9 cellular contexts compared by ENCODE assay signal in genomic region chr14:22850944-22851790, GRCh38. TPM values are rescaled to one million over a fixed set of nuclear protein-coding genes. Genes with fewer than 3 reads are reported as not detected.
DNase-seq lines count a peak whose midpoint lies in the region; ATAC-seq and TF ChIP-seq lines count a peak whose summit lies in the region.
"Had no signal": no experiment of that assay in that cellular context is flagged by ENCODE, and none has a peak within 500 bp of the region (broad histone marks: within the 10 kb centered on the region; RNA-seq: fewer than 3 reads in every experiment).

No MANE protein-coding gene starts in this region.

- intact Hi-C loops in transverse colon (cut with DNase I; ENCODE audit: low total_unique reads): loop anchor here (10.0 kb wide), 1 partner anchor 296 kb away; no protein-coding TSS in a partner anchor

- H2AK5ac ChIP-seq in mesenchymal stem cell (ENCODE audit: low read length, severe bottlenecking): peak overlapping the region; percentile 37

- H3K14ac ChIP-seq in mesenchymal stem cell (ENCODE audit: low read length in 2 of 2): peak overlapping the region in 1 of 2 experiments; percentile 30

- H2BK12ac ChIP-seq in mesenchymal stem cell (ENCODE audit: low read length in 2 of 2): peak overlapping the region; percentile 57 to 65

- no peak overlapping the region for H3K23ac ChIP-seq in mesenchymal stem cell (ENCODE audit: low read length in 2 of 2)

- peak overlapping the region; percentile 79 for H3K18ac ChIP-seq in mesenchymal stem cell (ENCODE audit: low read depth in 1 of 2, low read length in 2 of 2)

- no peak for TF ChIP-seq EP300 in transverse colon (IDR thresholded peaks at IDR 0.05; ENCODE audit: low read depth)

- DNase-seq in C1 segment of cervical spinal cord (lab: John Stamatoyannopoulos, UW) (peak in 9 of 14 donors; percentile 18 to 86 (median 55)), NOMO-1 treated with dmso at 0.1 percent for 144 hours (lab: John Stamatoyannopoulos, UW; ENCODE audit: unreplicated experiment) (peak; percentile 50), coronary artery (ENCODE audit: low spot score) (peak; percentile 98), mesenchymal stem cell (peak; percentile 96), transverse colon (peak; percentile 72), NCI-H187 (lab: John Stamatoyannopoulos, UW) (no peak), D341Med (ENCODE audit: low spot score) (no peak)

- H2BK5ac ChIP-seq in mesenchymal stem cell (ENCODE audit: low read depth, low read length, poor library complexity, severe bottlenecking): no peak overlapping the region

- peaks cover 12 to 20% of the 10 kb centered on the region in 2 experiments for H3K36me3 ChIP-seq in mesenchymal stem cell (ENCODE audit: control insufficient read depth in 1 of 2, insufficient read depth in 2 of 2, low read depth in 1 of 2, low read length in 2 of 2)
- peaks cover 0 to 2% (median 0%) of the 10 kb centered on the region in 4 donors for H3K36me3 ChIP-seq in transverse colon
- H3K36me3 ChIP-seq: cardiac muscle cell had no signal

- H3K4me2 ChIP-seq in mesenchymal stem cell (ENCODE audit: low read length, poor library complexity, severe bottlenecking): no peak overlapping the region

- WGBS in mesenchymal stem cell: 38% methylated on average over 6 of the region's 9 CpGs
- WGBS in transverse colon (ENCODE audit: low coverage in 1 of 2), 2 donors: 79% methylated on average over 9 of the region's 9 CpGs; no CpG with 5 or more reads in 1 of the 2 donors

- H3K4me3 ChIP-seq in coronary artery: peak overlapping the region; percentile 3
- peak overlapping the region in 1 of 2 experiments; percentile 63 for H3K4me3 ChIP-seq in mesenchymal stem cell (ENCODE audit: insufficient read depth in 1 of 2, low read depth in 1 of 2, low read length in 2 of 2)
- no peak overlapping the region for H3K4me3 ChIP-seq in transverse colon
- H3K4me3 ChIP-seq: cardiac muscle cell had no signal

- H3K27me3 ChIP-seq in mesenchymal stem cell (ENCODE audit: control insufficient read depth in 1 of 2, insufficient read depth in 1 of 2, low read length in 2 of 2) (no peaks in the 10 kb centered on the region), transverse colon (no peaks in the 10 kb centered on the region)
- H3K27me3 ChIP-seq: cardiac muscle cell had no signal

- H3K9ac ChIP-seq in mesenchymal stem cell (ENCODE audit: low read length): peak overlapping the region; percentile 90

- peak overlapping the region; percentile 21 to 64 for H3K4ac ChIP-seq in mesenchymal stem cell (ENCODE audit: low read depth in 1 of 2, low read length in 2 of 2)

- in situ Hi-C loops in transverse colon (cut with MboI; ENCODE audit: low pct_ligation_motif_present in 1 of 4, low pct_unique_long_range_greater_than_20kb in 1 of 4, low sequenced_read_pairs in 3 of 4): loop anchor here in 2 of 4 donors (25.0 kb wide), 1 partner anchor 289 kb away; no protein-coding TSS in a partner anchor

- H4K91ac ChIP-seq in mesenchymal stem cell (ENCODE audit: low read length): peak overlapping the region; percentile 97

- H3K4me1 ChIP-seq in mesenchymal stem cell (ENCODE audit: control insufficient read depth, insufficient read depth, low read depth, low read length) (peaks cover 48% of the 10 kb centered on the region), transverse colon (peaks cover 39 to 70% (median 56%) of the 10 kb centered on the region in 4 donors)

- H2BK120ac ChIP-seq in mesenchymal stem cell (ENCODE audit: low read depth, low read length): no peak overlapping the region

- H3K9me3 ChIP-seq in mesenchymal stem cell (ENCODE audit: control insufficient read depth, low read length) (no peaks in the 10 kb centered on the region), transverse colon (no peaks in the 10 kb centered on the region)

- TF ChIP-seq CTCF in coronary artery (IDR thresholded peaks at IDR 0.05) (no peak), transverse colon (IDR thresholded peaks at IDR 0.05) (no peak)

- H3K79me1 ChIP-seq in mesenchymal stem cell (replicated peaks; ENCODE audit: low read length, poor library complexity, severe bottlenecking): peaks cover 8% of the 10 kb centered on the region

- no peak for TF ChIP-seq POLR2A in transverse colon (IDR thresholded peaks at IDR 0.05)

- peak overlapping the region; percentile 90 to 94 for H3K27ac ChIP-seq in coronary artery
- peak overlapping the region; percentile 81 for H3K27ac ChIP-seq in mesenchymal stem cell (ENCODE audit: low read length, poor library complexity, severe bottlenecking)
- peak overlapping the region; percentile 76 to 92 (median 85) for H3K27ac ChIP-seq in transverse colon
- H3K27ac ChIP-seq: cardiac muscle cell had no signal

- H2AFZ ChIP-seq in mesenchymal stem cell (ENCODE audit: low read depth, low read length): peak overlapping the region; percentile 8

- peak overlapping the region; percentile 87 for H2BK15ac ChIP-seq in mesenchymal stem cell (ENCODE audit: low read depth, poor library complexity, severe bottlenecking)

- no peak for ATAC-seq in HG03139 (IDR thresholded peaks at IDR 0.05; ENCODE audit: unreplicated experiment)

- H4K8ac ChIP-seq in mesenchymal stem cell (ENCODE audit: low read length): peak overlapping the region; percentile 97

RNA-seq across cellular contexts. Expression of gene MMP14, which starts 14.8 kb away (rescaled TPM):
- polyA plus RNA-seq in mesenchymal stem cell (2013, experiment 1 of 2): 1,343 TPM
- polyA plus RNA-seq in mesenchymal stem cell (2013, experiment 2 of 2): 1,238 TPM
- total RNA-seq in transverse colon: 10 to 100 TPM; 59.5 to 91.6 (median 73.1) TPM

RNA-seq across cellular contexts. Expression of gene LRP10, which starts 20.4 kb away (rescaled TPM):
- polyA plus RNA-seq in mesenchymal stem cell (2013, experiment 1 of 2): 99.1 TPM
- polyA plus RNA-seq in mesenchymal stem cell (2013, experiment 2 of 2): 101 TPM
- total RNA-seq in transverse colon: 100 to 1,000 TPM in 3 of 4 donors, 10 to 100 TPM in 1; 88.8 to 232 (median 180) TPM

RNA-seq across cellular contexts. Expression of gene MRPL52, which starts 21.5 kb away (rescaled TPM):
- polyA plus RNA-seq in mesenchymal stem cell (2013, experiment 1 of 2): 219 TPM
- polyA plus RNA-seq in mesenchymal stem cell (2013, experiment 2 of 2): 222 TPM
- 10 to 100 TPM in 2 of 4 donors, 1 to 10 TPM in 1, not detected in 1; 7.5 to 44.3 (median 23.8) TPM for total RNA-seq in transverse colon

RNA-seq across cellular contexts. Expression of gene REM2, which starts 31.9 kb away (rescaled TPM):
- 0.10 TPM for polyA plus RNA-seq in mesenchymal stem cell (2013, experiment 1 of 2)
- 0.10 TPM for polyA plus RNA-seq in mesenchymal stem cell (2013, experiment 2 of 2)
- total RNA-seq in transverse colon: 1 to 10 TPM in 2 of 4 donors, under 1 TPM in 1, not detected in 1; 0.27 to 5.2 (median 2.1) TPM

RNA-seq across cellular contexts. Expression of gene SLC7A7, which starts 35.9 kb away (rescaled TPM):
- polyA plus RNA-seq in mesenchymal stem cell (2013, experiment 1 of 2): 6.4 TPM
- 6.5 TPM for polyA plus RNA-seq in mesenchymal stem cell (2013, experiment 2 of 2)
- 10 to 100 TPM in 3 of 4 donors, under 1 TPM in 1; 1.00 to 67.0 (median 33.6) TPM for total RNA-seq in transverse colon

Comparison
In these comparisons a context has a peak if more than half of its experiments do, and no peak if none do; other contexts are left out.
1. DNase-seq: peak in C1 segment of cervical spinal cord (9 of 14), NOMO-1 treated with dmso at 0.1 percent for 144 hours (single experiment), coronary artery (single experiment), mesenchymal stem cell (single experiment) and transverse colon (single experiment); none in NCI-H187 (0 of 2) and D341Med (single experiment).
2. Peak in every context shown above with its lines, with median percentiles within 50 percentile points of each other: H3K27ac ChIP-seq.